14 cellular contexts compared by ENCODE assay signal in genomic region chr7:7959979-7960670, GRCh38. TPM values are rescaled to one million over a fixed set of nuclear protein-coding genes. Genes with fewer than 3 reads are reported as not detected.
DNase-seq lines count a peak whose midpoint lies in the region; ATAC-seq and TF ChIP-seq lines count a peak whose summit lies in the region.
"Had no signal": no experiment of that assay in that cellular context is flagged by ENCODE, and none has a peak within 500 bp of the region (broad histone marks: within the 10 kb centered on the region; RNA-seq: fewer than 3 reads in every experiment).

No MANE protein-coding gene starts in this region.

- no peak overlapping the region for H2BK15ac ChIP-seq in mesenchymal stem cell (ENCODE audit: low read depth, poor library complexity, severe bottlenecking)

- no peak overlapping the region for H3K14ac ChIP-seq in mesenchymal stem cell (ENCODE audit: low read length in 2 of 2)

- no peaks in the 10 kb centered on the region for H3K79me1 ChIP-seq in mesenchymal stem cell (replicated peaks; ENCODE audit: low read length, poor library complexity, severe bottlenecking)

- H3K27me3 ChIP-seq in mesenchymal stem cell (ENCODE audit: control insufficient read depth in 1 of 2, insufficient read depth in 1 of 2, low read length in 2 of 2) (no peaks in the 10 kb centered on the region), brain microvascular endothelial cell (replicated peaks) (no peaks in the 10 kb centered on the region)

- H2BK12ac ChIP-seq in mesenchymal stem cell (ENCODE audit: low read length in 2 of 2) = no peak overlapping the region

- H3K27ac Mint-ChIP-seq in Calu3 (ENCODE audit: unreplicated experiment) = no peak overlapping the region

- no TSS peak for BruUV-seq in Calu3 (replicated peaks; lab: Mats Ljungman, UMichigan)

- no peak overlapping the region for H4K8ac ChIP-seq in mesenchymal stem cell (ENCODE audit: low read length)

- no peak overlapping the region for H3K23ac ChIP-seq in mesenchymal stem cell (ENCODE audit: low read length in 2 of 2)

- no peak overlapping the region for H2AFZ ChIP-seq in mesenchymal stem cell (ENCODE audit: low read depth, low read length)

- H3K9ac ChIP-seq in mesenchymal stem cell (ENCODE audit: low read length) = no peak overlapping the region

- no peak overlapping the region for H3K4me2 ChIP-seq in mesenchymal stem cell (ENCODE audit: low read length, poor library complexity, severe bottlenecking)

- no peak overlapping the region for H2AK5ac ChIP-seq in mesenchymal stem cell (ENCODE audit: low read length, severe bottlenecking)

- CTCF ChIA-PET in Calu3 (lab: Charles Lee) = no interaction called here

- no peak overlapping the region for H2BK120ac ChIP-seq in mesenchymal stem cell (ENCODE audit: low read depth, low read length)

- no peak overlapping the region for H3K18ac ChIP-seq in mesenchymal stem cell (ENCODE audit: low read depth in 1 of 2, low read length in 2 of 2)

- H2BK5ac ChIP-seq in mesenchymal stem cell (ENCODE audit: low read depth, low read length, poor library complexity, severe bottlenecking) = no peak overlapping the region

- H3K27me3 Mint-ChIP-seq in Calu3 (ENCODE audit: unreplicated experiment) = no peaks in the 10 kb centered on the region

- intact Hi-C loops in Calu3 (cut with micrococcal nuclease; ENCODE audit: unreplicated experiment) = no loop called here

- H3K9me3 ChIP-seq in mesenchymal stem cell (ENCODE audit: control insufficient read depth, low read length) = no peaks in the 10 kb centered on the region

- no peaks in the 10 kb centered on the region for H3K36me3 ChIP-seq in mesenchymal stem cell (ENCODE audit: control insufficient read depth in 1 of 2, insufficient read depth in 2 of 2, low read depth in 1 of 2, low read length in 2 of 2)
- H3K36me3 ChIP-seq in brain microvascular endothelial cell (replicated peaks) = no peaks in the 10 kb centered on the region

- H3K27ac ChIP-seq in mesenchymal stem cell (ENCODE audit: low read length, poor library complexity, severe bottlenecking) (no peak overlapping the region), brain microvascular endothelial cell (no peak overlapping the region)
- H3K27ac ChIP-seq: epithelial cell of prostate had no signal

- no peaks in the 10 kb centered on the region for H3K36me3 Mint-ChIP-seq in Calu3 (ENCODE audit: insufficient read depth, unreplicated experiment)

- H3K4me1 ChIP-seq in mesenchymal stem cell (ENCODE audit: control insufficient read depth, insufficient read depth, low read depth, low read length) = peaks cover 2% of the 10 kb centered on the region

- no peak overlapping the region for H3K4me3 Mint-ChIP-seq in Calu3 (ENCODE audit: low read depth, unreplicated experiment)
- H3K4me3 Mint-ChIP-seq: activated T-cell treated with anti-CD3 and anti-CD28 coated beads, Interleukin-2, amount 50 U/mL, for 4 hours had no signal

- DNase-seq in Calu3 (no peak), DMS153 (lab: John Stamatoyannopoulos, UW) (no peak), mesenchymal stem cell (no peak), brain microvascular endothelial cell (no peak)
- DNase-seq: activated T-cell treated with anti-CD3 and anti-CD28 coated beads, Interleukin-2, amount 50 U/mL, for 4 hours; AML-193; NCI-H2227 treated with DMSO at 0.1 percent for 48 hours; posterior cingulate gyrus; stimulated activated CD4-positive, alpha-beta T cell treated with anti-CD3 and anti-CD28 coated beads, Interleukin-2, amount 100 ng/mL, for 48 hours had no signal

- no peak overlapping the region for H4K91ac ChIP-seq in mesenchymal stem cell (ENCODE audit: low read length)

- no peaks in the 10 kb centered on the region for H3K9me3 Mint-ChIP-seq in Calu3 (ENCODE audit: low read depth, unreplicated experiment)
- H3K9me3 Mint-ChIP-seq: activated T-cell treated with anti-CD3 and anti-CD28 coated beads, Interleukin-2, amount 50 U/mL, for 4 hours had no signal

- H3K4me3 ChIP-seq in mesenchymal stem cell (ENCODE audit: insufficient read depth in 1 of 2, low read depth in 1 of 2, low read length in 2 of 2) (no peak overlapping the region), brain microvascular endothelial cell (ENCODE audit: low read depth, low read length) (no peak overlapping the region)

- in situ Hi-C loops in brain microvascular endothelial cell (cut with HindIII; ENCODE audit: low pct_ligation_motif_present, low sequenced_read_pairs) = no loop called here

- peaks cover 12% of the 10 kb centered on the region for H3K4me1 Mint-ChIP-seq in Calu3 (ENCODE audit: low read depth, unreplicated experiment)

- TF ChIP-seq CTCF in Calu3 (IDR thresholded peaks at IDR 0.05; ENCODE audit: unreplicated experiment) = no peak
- TF ChIP-seq CTCF in brain microvascular endothelial cell (IDR thresholded peaks at IDR 0.05; ENCODE audit: low read depth, low read length, missing control alignments) = no peak

- no peak overlapping the region for H3K4ac ChIP-seq in mesenchymal stem cell (ENCODE audit: low read depth in 1 of 2, low read length in 2 of 2)

- ATAC-seq in GM18498 (IDR thresholded peaks at IDR 0.05; ENCODE audit: unreplicated experiment) (peak; percentile 87), GM19438 (IDR thresholded peaks at IDR 0.05; ENCODE audit: low read depth, unreplicated experiment) (peak; percentile 97), HG02763 (IDR thresholded peaks at IDR 0.05; ENCODE audit: unreplicated experiment) (peak; percentile 88), HG03439 (IDR thresholded peaks at IDR 0.05; ENCODE audit: unreplicated experiment) (peak; percentile 80)
- ATAC-seq: activated T-cell treated with anti-CD3 and anti-CD28 coated beads, Interleukin-2, amount 50 U/mL, for 4 hours had no signal

- 90% methylated on average over 4 of the region's 4 CpGs for WGBS in mesenchymal stem cell

RNA-seq across cellular contexts. Expression of gene GLCCI1, which starts 8.5 kb away (rescaled TPM):
- total RNA-seq in Calu3 (2022) = 10.1 and 12.9 TPM in 2 replicates
- 13.5 TPM for polyA plus RNA-seq in mesenchymal stem cell (2013, experiment 1 of 2)
- 15.6 TPM for polyA plus RNA-seq in mesenchymal stem cell (2013, experiment 2 of 2)
